Comparison of ENCODE assay signal across 11 cellular contexts in genomic region chr9:127198587-127198986, GRCh38.
DNase-seq lines count a peak whose midpoint lies in the region; ATAC-seq and TF ChIP-seq lines count a peak whose summit lies in the region.
"Had no signal": no experiment of that assay in that cellular context is flagged by ENCODE, and none has a peak within 500 bp of the region (broad histone marks: within the 10 kb centered on the region; RNA-seq: fewer than 3 reads in every experiment).

No MANE protein-coding gene starts in this region.

- no peaks in the 10 kb centered on the region for H3K79me2 ChIP-seq in neural progenitor cell (ENCODE audit: low read depth)

- no peak overlapping the region for H3K4me3 ChIP-seq in neural progenitor cell
- H3K4me3 ChIP-seq in transverse colon, result no peak overlapping the region
- H3K4me3 ChIP-seq in gastrocnemius medialis, result no peak overlapping the region
- H3K4me3 ChIP-seq: GM12878, suprapubic skin had no signal

- CTCF ChIA-PET in activated CD8-positive, alpha-beta T cell treated with anti-CD3 and anti-CD28 coated beads, Interleukin-2, amount 10 ng/mL, durations not matched to agents 7 days and 5 days (lab: Charles Lee), result interaction anchor here (0.6 to 7.2 kb wide), 18 partner anchors 12 to 395 kb away, joined by 3 to 87 read pairs (median 4); no protein-coding TSS in a partner anchor
- CTCF ChIA-PET in activated CD8-positive, alpha-beta T cell treated with anti-CD3 and anti-CD28 coated beads for 36 hours (lab: Charles Lee), result interaction anchor here (0.6 to 6.0 kb wide), 19 partner anchors 9 to 333 kb away, joined by 3 to 81 read pairs (median 5); no protein-coding TSS in a partner anchor

- H3F3A ChIP-seq in neural progenitor cell (ENCODE audit: low read depth), result no peaks in the 10 kb centered on the region

- H3K36me3 Mint-ChIP-seq in activated CD8-positive, alpha-beta T cell treated with anti-CD3 and anti-CD28 coated beads, Interleukin-2, amount 10 ng/mL, durations not matched to agents 7 days and 5 days (ENCODE audit: low read depth), result no peaks in the 10 kb centered on the region
- no peaks in the 10 kb centered on the region for H3K36me3 Mint-ChIP-seq in activated CD8-positive, alpha-beta T cell treated with anti-CD3 and anti-CD28 coated beads for 36 hours (ENCODE audit: low read depth)
- H3K36me3 Mint-ChIP-seq in effector memory CD8-positive, alpha-beta T cell (ENCODE audit: insufficient read depth), result peaks cover 3% of the 10 kb centered on the region
- H3K36me3 Mint-ChIP-seq in neural progenitor cell, result no peaks in the 10 kb centered on the region
- no peaks in the 10 kb centered on the region for H3K36me3 Mint-ChIP-seq in T-helper 2 cell treated with Interferon-gamma antibody and Interleukin-4, amounts not matched to agents 5 μg/mL and 100 μg/mL, for 36 hours (ENCODE audit: low read depth)

- TF ChIP-seq POLR2A in transverse colon (IDR thresholded peaks at IDR 0.05) (no peak), gastrocnemius medialis (IDR thresholded peaks at IDR 0.05) (no peak)

- H3K4me1 ChIP-seq in neural progenitor cell (peaks cover 5% of the 10 kb centered on the region), transverse colon (peaks cover 12 to 22% (median 15%) of the 10 kb centered on the region in 4 donors), gastrocnemius medialis (peaks cover 29 to 41% of the 10 kb centered on the region in 2 donors)

- no peak for TF ChIP-seq CTCF in activated CD8-positive, alpha-beta T cell treated with anti-CD3 and anti-CD28 coated beads for 36 hours (IDR thresholded peaks at IDR 0.05)
- no peak for TF ChIP-seq CTCF in neural progenitor cell (IDR thresholded peaks at IDR 0.05)
- TF ChIP-seq CTCF in transverse colon (IDR thresholded peaks at IDR 0.05), result no peak
- TF ChIP-seq CTCF in gastrocnemius medialis (IDR thresholded peaks at IDR 0.05 in 4 of 5, conservative IDR thresholded peaks at IDR 0.05 in 1 of 5), result no peak

- DNase-seq in activated CD8-positive, alpha-beta T cell treated with anti-CD3 and anti-CD28 coated beads, Interleukin-2, amount 10 ng/mL, durations not matched to agents 7 days and 5 days, result no peak
- DNase-seq in activated CD8-positive, alpha-beta T cell treated with anti-CD3 and anti-CD28 coated beads for 36 hours, result no peak
- DNase-seq in effector memory CD8-positive, alpha-beta T cell, result peak in 1 of 3 experiments; percentile 5
- no peak for DNase-seq in neural progenitor cell (ENCODE audit: low spot score)
- DNase-seq in transverse colon, result no peak
- DNase-seq in T-helper 2 cell treated with Interferon-gamma antibody and Interleukin-4, amounts not matched to agents 5 μg/mL and 100 μg/mL, for 36 hours (ENCODE audit: low spot score), result no peak
- no peak for DNase-seq in mesenteric fat pad (ENCODE audit: low spot score)
- no peak for DNase-seq in gastrocnemius medialis

- H3K9ac ChIP-seq in neural progenitor cell, result no peak overlapping the region

- ATAC-seq in activated CD8-positive, alpha-beta T cell treated with anti-CD3 and anti-CD28 coated beads, Interleukin-2, amount 10 ng/mL, durations not matched to agents 7 days and 5 days, result no peak
- ATAC-seq in activated CD8-positive, alpha-beta T cell treated with anti-CD3 and anti-CD28 coated beads for 36 hours, result no peak
- no peak for ATAC-seq in effector memory CD8-positive, alpha-beta T cell (replicated peaks)
- ATAC-seq in gastrocnemius medialis, result no peak

- in situ Hi-C loops in transverse colon (cut with MboI; ENCODE audit: low pct_ligation_motif_present in 1 of 4, low pct_unique_long_range_greater_than_20kb in 1 of 4, low sequenced_read_pairs in 3 of 4) (loop anchor here (5.0 to 10.0 kb wide), 2 partner anchors 234 to 256 kb away; no protein-coding TSS in a partner anchor), gastrocnemius medialis (cut with MboI; ENCODE audit: low sequenced_read_pairs in 4 of 4) (loop anchor here in 2 of 4 donors (5.0 kb wide), 1 partner anchor 256 kb away; no protein-coding TSS in a partner anchor)

- no peak overlapping the region for H3K4me2 ChIP-seq in neural progenitor cell

- H3K27ac Mint-ChIP-seq in activated CD8-positive, alpha-beta T cell treated with anti-CD3 and anti-CD28 coated beads, Interleukin-2, amount 10 ng/mL, durations not matched to agents 7 days and 5 days, result peak overlapping the region; percentile 49
- no peak overlapping the region for H3K27ac Mint-ChIP-seq in activated CD8-positive, alpha-beta T cell treated with anti-CD3 and anti-CD28 coated beads for 36 hours
- peak overlapping the region; percentile 59 to 65 for H3K27ac Mint-ChIP-seq in effector memory CD8-positive, alpha-beta T cell
- H3K27ac Mint-ChIP-seq in neural progenitor cell, result no peak overlapping the region
- H3K27ac Mint-ChIP-seq in T-helper 2 cell treated with Interferon-gamma antibody and Interleukin-4, amounts not matched to agents 5 μg/mL and 100 μg/mL, for 36 hours, result no peak overlapping the region

- 84% methylated on average over 5 of the region's 7 CpGs; no CpG with 5 or more reads in 1 of the 2 donors for WGBS in transverse colon (ENCODE audit: low coverage in 1 of 2), 2 donors

- H3K27me3 Mint-ChIP-seq in activated CD8-positive, alpha-beta T cell treated with anti-CD3 and anti-CD28 coated beads, Interleukin-2, amount 10 ng/mL, durations not matched to agents 7 days and 5 days (ENCODE audit: low read depth), result peaks cover 2% of the 10 kb centered on the region
- H3K27me3 Mint-ChIP-seq in activated CD8-positive, alpha-beta T cell treated with anti-CD3 and anti-CD28 coated beads for 36 hours, result no peaks in the 10 kb centered on the region
- H3K27me3 Mint-ChIP-seq in effector memory CD8-positive, alpha-beta T cell, result no peaks in the 10 kb centered on the region
- peaks cover 2% of the 10 kb centered on the region for H3K27me3 Mint-ChIP-seq in neural progenitor cell (ENCODE audit: insufficient read depth, low read depth)
- H3K27me3 Mint-ChIP-seq in T-helper 2 cell treated with Interferon-gamma antibody and Interleukin-4, amounts not matched to agents 5 μg/mL and 100 μg/mL, for 36 hours (ENCODE audit: low read depth), result no peaks in the 10 kb centered on the region

- H3K9me3 ChIP-seq in neural progenitor cell (ENCODE audit: low read depth), result no peaks in the 10 kb centered on the region
- H3K9me3 ChIP-seq in transverse colon, result no peaks in the 10 kb centered on the region
- H3K9me3 ChIP-seq in gastrocnemius medialis, result no peaks in the 10 kb centered on the region
- H3K9me3 ChIP-seq: suprapubic skin had no signal

- H3K27me3 ChIP-seq in neural progenitor cell (no peaks in the 10 kb centered on the region), transverse colon (no peaks in the 10 kb centered on the region), gastrocnemius medialis (no peaks in the 10 kb centered on the region)
- H3K27me3 ChIP-seq: suprapubic skin had no signal

- H3K9me3 Mint-ChIP-seq in activated CD8-positive, alpha-beta T cell treated with anti-CD3 and anti-CD28 coated beads, Interleukin-2, amount 10 ng/mL, durations not matched to agents 7 days and 5 days (ENCODE audit: insufficient read depth), result no peaks in the 10 kb centered on the region
- no peaks in the 10 kb centered on the region for H3K9me3 Mint-ChIP-seq in activated CD8-positive, alpha-beta T cell treated with anti-CD3 and anti-CD28 coated beads for 36 hours
- no peaks in the 10 kb centered on the region for H3K9me3 Mint-ChIP-seq in effector memory CD8-positive, alpha-beta T cell
- H3K9me3 Mint-ChIP-seq in neural progenitor cell, result no peaks in the 10 kb centered on the region
- no peaks in the 10 kb centered on the region for H3K9me3 Mint-ChIP-seq in T-helper 2 cell treated with Interferon-gamma antibody and Interleukin-4, amounts not matched to agents 5 μg/mL and 100 μg/mL, for 36 hours
- H3K9me3 Mint-ChIP-seq: neural crest cell had no signal

- POLR2A ChIA-PET in activated CD8-positive, alpha-beta T cell treated with anti-CD3 and anti-CD28 coated beads, Interleukin-2, amount 10 ng/mL, durations not matched to agents 7 days and 5 days (lab: Charles Lee), result no interaction called here
- POLR2A ChIA-PET in activated CD8-positive, alpha-beta T cell treated with anti-CD3 and anti-CD28 coated beads for 36 hours (lab: Charles Lee), result no interaction called here

- intact Hi-C loops in activated CD8-positive, alpha-beta T cell treated with anti-CD3 and anti-CD28 coated beads for 36 hours (cut with micrococcal nuclease), result no loop called here
- intact Hi-C loops in transverse colon (cut with DNase I; ENCODE audit: low total_unique reads), result loop anchor here (10.0 kb wide), 1 partner anchor 234 kb away; no protein-coding TSS in a partner anchor
- intact Hi-C loops in gastrocnemius medialis (cut with DNase I; ENCODE audit: low total_unique reads), result loop anchor here (2.0 to 5.0 kb wide), 2 partner anchors 96 to 232 kb away; no protein-coding TSS in a partner anchor

- no peak for TF ChIP-seq EP300 in transverse colon (IDR thresholded peaks at IDR 0.05; ENCODE audit: low read depth)

- H3K27ac ChIP-seq in neural progenitor cell (no peak overlapping the region), transverse colon (peak overlapping the region; percentile 26 to 74 (median 45)), gastrocnemius medialis (peak overlapping the region in 2 of 4 donors; percentile 51 to 57)
- H3K27ac ChIP-seq: suprapubic skin had no signal

- peaks cover 7% of the 10 kb centered on the region for H3K4me1 Mint-ChIP-seq in activated CD8-positive, alpha-beta T cell treated with anti-CD3 and anti-CD28 coated beads, Interleukin-2, amount 10 ng/mL, durations not matched to agents 7 days and 5 days (ENCODE audit: low read depth)
- H3K4me1 Mint-ChIP-seq in activated CD8-positive, alpha-beta T cell treated with anti-CD3 and anti-CD28 coated beads for 36 hours (ENCODE audit: low read depth), result no peaks in the 10 kb centered on the region
- peaks cover 8 to 13% of the 10 kb centered on the region in 2 donors for H3K4me1 Mint-ChIP-seq in effector memory CD8-positive, alpha-beta T cell (ENCODE audit: low read depth in 2 of 2)
- peaks cover 2% of the 10 kb centered on the region for H3K4me1 Mint-ChIP-seq in neural progenitor cell
- H3K4me1 Mint-ChIP-seq in T-helper 2 cell treated with Interferon-gamma antibody and Interleukin-4, amounts not matched to agents 5 μg/mL and 100 μg/mL, for 36 hours (ENCODE audit: low read depth), result no peaks in the 10 kb centered on the region
- H3K4me1 Mint-ChIP-seq: neural crest cell had no signal

- H3K36me3 ChIP-seq in neural progenitor cell (no peaks in the 10 kb centered on the region), transverse colon (no peaks in the 10 kb centered on the region), gastrocnemius medialis (no peaks in the 10 kb centered on the region)
- H3K36me3 ChIP-seq: suprapubic skin had no signal

- no peak overlapping the region for H3K4me3 Mint-ChIP-seq in activated CD8-positive, alpha-beta T cell treated with anti-CD3 and anti-CD28 coated beads, Interleukin-2, amount 10 ng/mL, durations not matched to agents 7 days and 5 days
- H3K4me3 Mint-ChIP-seq in activated CD8-positive, alpha-beta T cell treated with anti-CD3 and anti-CD28 coated beads for 36 hours, result no peak overlapping the region
- no peak overlapping the region for H3K4me3 Mint-ChIP-seq in effector memory CD8-positive, alpha-beta T cell
- no peak overlapping the region for H3K4me3 Mint-ChIP-seq in neural progenitor cell
- H3K4me3 Mint-ChIP-seq in T-helper 2 cell treated with Interferon-gamma antibody and Interleukin-4, amounts not matched to agents 5 μg/mL and 100 μg/mL, for 36 hours, result no peak overlapping the region
- H3K4me3 Mint-ChIP-seq: neural crest cell had no signal

- peak overlapping the region; percentile 35 for H2AFZ ChIP-seq in neural progenitor cell (replicated peaks)

- no peaks in the 10 kb centered on the region for H4K20me1 ChIP-seq in neural progenitor cell (ENCODE audit: low read depth)

Comparison
In these comparisons a context has a peak if more than half of its experiments do, and no peak if none do; other contexts are left out.
1. H3K27ac Mint-ChIP-seq: peak in activated CD8-positive, alpha-beta T cell treated with anti-CD3 and anti-CD28 coated beads, Interleukin-2, amount 10 ng/mL, durations not matched to agents 7 days and 5 days (single experiment) and effector memory CD8-positive, alpha-beta T cell (2 of 2); none in activated CD8-positive, alpha-beta T cell treated with anti-CD3 and anti-CD28 coated beads for 36 hours (single experiment), neural progenitor cell (single experiment) and T-helper 2 cell treated with Interferon-gamma antibody and Interleukin-4, amounts not matched to agents 5 μg/mL and 100 μg/mL, for 36 hours (single experiment).